9 cellular contexts compared by ENCODE assay signal in genomic region chr7:93092757-93093370, GRCh38. TPM values are rescaled to one million over a fixed set of nuclear protein-coding genes. Genes with fewer than 3 reads are reported as not detected.
DNase-seq lines count a peak whose midpoint lies in the region; TF ChIP-seq lines count a peak whose summit lies in the region.
"Had no signal": no experiment of that assay in that cellular context is flagged by ENCODE, and none has a peak within 500 bp of the region (broad histone marks: within the 10 kb centered on the region; RNA-seq: fewer than 3 reads in every experiment).

No MANE protein-coding gene starts in this region.

- no peak overlapping the region for H3K27ac ChIP-seq in CD8-positive, alpha-beta memory T cell (ENCODE audit: low read depth, low read length)

- DNase-seq in GM12865 (ENCODE audit: low read depth) = peak; percentile 62
- DNase-seq in H7 = peak; percentile 19
- peak; percentile 46 for DNase-seq in NOMO-1 treated with DMSO at 0.1 percent for 48 hours (lab: John Stamatoyannopoulos, UW; ENCODE audit: unreplicated experiment)
- peak; percentile 78 for DNase-seq in fibroblast of peridontal ligament (ENCODE audit: extremely low read depth)
- no peak for DNase-seq in CD8-positive, alpha-beta memory T cell
- DNase-seq in NCI-H2171 (lab: John Stamatoyannopoulos, UW) = no peak
- no peak for DNase-seq in activated CD4-positive, CD25-positive, alpha-beta regulatory T cell treated with anti-CD3 and anti-CD28 coated beads, Interleukin-2, amount 50 U/mL, for 72 hours
- no peak for DNase-seq in activated CD4-positive, alpha-beta memory T cell treated with anti-CD3 and anti-CD28 coated beads for 36 hours

- TF ChIP-seq CTCF in GM12865 (IDR thresholded peaks at IDR 0.05; ENCODE audit: insufficient read depth, low read depth, low read length, missing control alignments) = peak; percentile 48

- H3K9me3 Mint-ChIP-seq in CD8-positive, alpha-beta memory T cell = peaks cover 20 to 57% (median 48%) of the 10 kb centered on the region in 5 donors
- H3K9me3 Mint-ChIP-seq in activated CD4-positive, alpha-beta memory T cell treated with anti-CD3 and anti-CD28 coated beads for 36 hours = peaks cover 23% of the 10 kb centered on the region
- H3K9me3 Mint-ChIP-seq: nephron had no signal

- no peaks in the 10 kb centered on the region for H3K4me1 Mint-ChIP-seq in CD8-positive, alpha-beta memory T cell
- peaks cover 2% of the 10 kb centered on the region for H3K4me1 Mint-ChIP-seq in activated CD4-positive, alpha-beta memory T cell treated with anti-CD3 and anti-CD28 coated beads for 36 hours (ENCODE audit: low read depth)
- H3K4me1 Mint-ChIP-seq: nephron had no signal

- no peak overlapping the region for H3K4me3 ChIP-seq in GM12865 (ENCODE audit: low read depth, low read length)
- H3K4me3 ChIP-seq in H7 (ENCODE audit: insufficient read depth, low read depth, low read length) = no peak overlapping the region
- no peak overlapping the region for H3K4me3 ChIP-seq in CD8-positive, alpha-beta memory T cell (ENCODE audit: low read length)

- no peak overlapping the region for H3K27ac Mint-ChIP-seq in CD8-positive, alpha-beta memory T cell
- H3K27ac Mint-ChIP-seq in activated CD4-positive, alpha-beta memory T cell treated with anti-CD3 and anti-CD28 coated beads for 36 hours = no peak overlapping the region
- H3K27ac Mint-ChIP-seq: nephron had no signal

- no peaks in the 10 kb centered on the region for H3K4me1 ChIP-seq in CD8-positive, alpha-beta memory T cell (ENCODE audit: insufficient read depth, low read length)

- POLR2A ChIA-PET in CD8-positive, alpha-beta memory T cell (lab: Charles Lee) = no interaction called here
- POLR2A ChIA-PET in activated CD4-positive, alpha-beta memory T cell treated with anti-CD3 and anti-CD28 coated beads for 36 hours (lab: Charles Lee) = no interaction called here

- CTCF ChIA-PET in CD8-positive, alpha-beta memory T cell (lab: Charles Lee) = no interaction called here
- CTCF ChIA-PET in activated CD4-positive, alpha-beta memory T cell treated with anti-CD3 and anti-CD28 coated beads for 36 hours (lab: Charles Lee) = interaction anchor here (1.0 to 3.3 kb wide), 2 partner anchors 136 to 139 kb away, joined by 5 to 19 read pairs; partner anchors contain the start of gene VPS50

- H3K27me3 Mint-ChIP-seq in CD8-positive, alpha-beta memory T cell = peaks cover 27 to 28% of the 10 kb centered on the region in 2 donors
- H3K27me3 Mint-ChIP-seq in activated CD4-positive, alpha-beta memory T cell treated with anti-CD3 and anti-CD28 coated beads for 36 hours = peaks cover 11% of the 10 kb centered on the region

- no peaks in the 10 kb centered on the region for H3K27me3 ChIP-seq in H7 (ENCODE audit: control insufficient read depth, insufficient read depth, low read length)
- no peaks in the 10 kb centered on the region for H3K27me3 ChIP-seq in CD8-positive, alpha-beta memory T cell (ENCODE audit: insufficient read depth, low read length, poor library complexity, severe bottlenecking)

- peaks cover 0 to 20% (median 0%) of the 10 kb centered on the region in 3 donors for H3K36me3 Mint-ChIP-seq in CD8-positive, alpha-beta memory T cell
- peaks cover 5% of the 10 kb centered on the region for H3K36me3 Mint-ChIP-seq in activated CD4-positive, alpha-beta memory T cell treated with anti-CD3 and anti-CD28 coated beads for 36 hours

- intact Hi-C loops in activated CD4-positive, alpha-beta memory T cell treated with anti-CD3 and anti-CD28 coated beads for 36 hours (cut with micrococcal nuclease) = loop anchor here (1.0 kb wide), 1 partner anchor 135 kb away; no protein-coding TSS in a partner anchor

- no peaks in the 10 kb centered on the region for H3K36me3 ChIP-seq in H7 (replicated peaks; ENCODE audit: control insufficient read depth, insufficient read depth, low read length)
- no peaks in the 10 kb centered on the region for H3K36me3 ChIP-seq in CD8-positive, alpha-beta memory T cell (ENCODE audit: insufficient read depth, low read length)

- peaks cover 10% of the 10 kb centered on the region for H3K9me3 ChIP-seq in CD8-positive, alpha-beta memory T cell (ENCODE audit: low read length)

- H3K4me3 Mint-ChIP-seq in CD8-positive, alpha-beta memory T cell = no peak overlapping the region
- no peak overlapping the region for H3K4me3 Mint-ChIP-seq in activated CD4-positive, alpha-beta memory T cell treated with anti-CD3 and anti-CD28 coated beads for 36 hours
- H3K4me3 Mint-ChIP-seq: nephron had no signal

RNA-seq across cellular contexts. Expression of gene SAMD9, which starts 24.9 kb away (rescaled TPM):
- 0.04 and 0.10 TPM in 2 replicates for total RNA-seq in H7 (2014; rRNA removed; shearing (Covaris generic))
- total RNA-seq in CD8-positive, alpha-beta memory T cell = 1 to 10 TPM; 9.3 to 9.4 TPM
- 28.4 TPM for polyA plus RNA-seq in CD8-positive, alpha-beta memory T cell
- 1 to 10 TPM; 6.9 to 7.2 TPM for total RNA-seq in activated CD4-positive, alpha-beta memory T cell treated with anti-CD3 and anti-CD28 coated beads for 36 hours

RNA-seq across cellular contexts. Expression of gene SAMD9L, which starts 55.3 kb away (rescaled TPM):
- not detected in 2 replicates for total RNA-seq in H7 (2014; rRNA removed; shearing (Covaris generic))
- 1 to 10 TPM; 6.4 to 9.5 TPM for total RNA-seq in CD8-positive, alpha-beta memory T cell
- polyA plus RNA-seq in CD8-positive, alpha-beta memory T cell = 45.7 TPM
- 10 to 100 TPM; 19.1 to 19.8 TPM for total RNA-seq in activated CD4-positive, alpha-beta memory T cell treated with anti-CD3 and anti-CD28 coated beads for 36 hours

Comparison
In these comparisons a context has a peak if more than half of its experiments do, and no peak if none do; other contexts are left out.
1. DNase-seq: peak in GM12865 (single experiment), H7 (single experiment), NOMO-1 treated with DMSO at 0.1 percent for 48 hours (single experiment) and fibroblast of peridontal ligament (single experiment); none in CD8-positive, alpha-beta memory T cell (0 of 5), NCI-H2171 (single experiment), activated CD4-positive, CD25-positive, alpha-beta regulatory T cell treated with anti-CD3 and anti-CD28 coated beads, Interleukin-2, amount 50 U/mL, for 72 hours (single experiment) and activated CD4-positive, alpha-beta memory T cell treated with anti-CD3 and anti-CD28 coated beads for 36 hours (single experiment).